ENCODE assay signal across 1 cellular context in genomic region chr11:7861292-7861691, GRCh38.
TF ChIP-seq lines count a peak whose summit lies in the region.

No MANE protein-coding gene starts in this region.

TF ChIP-seq in H1, 55 proteins besides CTCF, POLR2A, EP300 and RAD21:
- TF ChIP-seq RBBP5 (IDR thresholded peaks at IDR 0.05; ENCODE audit: borderline replicate concordance, low read depth, low read length), result 0 out of 2 replicates have a peak, but pooled peaks have one; percentile 41
